22 cellular contexts compared by ENCODE assay signal in genomic region chr1:89365206-89365605, GRCh38. TPM values are rescaled to one million over a fixed set of nuclear protein-coding genes. Genes with fewer than 3 reads are reported as not detected.
"Had no signal": no experiment of that assay in that cellular context is flagged by ENCODE, and none has a peak within 500 bp of the region (broad histone marks: within the 10 kb centered on the region; RNA-seq: fewer than 3 reads in every experiment).

No MANE protein-coding gene starts in this region.

- H3K9me3 ChIP-seq: gastrocnemius medialis, left lung, tibial artery had no signal

- DNase-seq: activated CD4-positive, alpha-beta T cell treated with anti-CD3 and anti-CD28 coated beads for 1 hour; activated effector memory CD4-positive, alpha-beta T cell treated with anti-CD3 and anti-CD28 coated beads, Interleukin-2, amount 50 U/mL, for 16 hours; activated naive CD4-positive, alpha-beta T cell treated with anti-CD3 and anti-CD28 coated beads, Interleukin-2, amount 50 U/mL, for 16 hours; activated T-cell treated with anti-CD3 and anti-CD28 coated beads, Interleukin-2, amount 50 U/mL, for 72 hours; aorta; dermis blood vessel endothelial cell; effector memory CD4-positive, alpha-beta T cell; gastrocnemius medialis; head of caudate nucleus; kidney; left lung; midbrain; nucleus accumbens; stimulated activated CD4-positive, alpha-beta T cell treated with anti-CD3 and anti-CD28 coated beads, Interleukin-2, amount 100 ng/mL, for 24 hours; stimulated activated naive CD8-positive, alpha-beta T cell treated with anti-CD3 and anti-CD28 coated beads, Interleukin-15, Interleukin-2, amounts not matched to agents 100 U/mL and 50 U/mL, for 24 hours; substantia nigra; T-helper 2 cell; tibial artery; WERI-Rb-1 had no signal

- ATAC-seq: activated T-cell treated with anti-CD3 and anti-CD28 coated beads, Interleukin-2, amount 50 U/mL, for 72 hours; gastrocnemius medialis; left lung; stimulated activated naive CD8-positive, alpha-beta T cell treated with anti-CD3 and anti-CD28 coated beads, Interleukin-15, Interleukin-2, amounts not matched to agents 100 U/mL and 50 U/mL, for 24 hours had no signal

- H3K27me3 ChIP-seq: gastrocnemius medialis, left lung, tibial artery had no signal

- H3K36me3 ChIP-seq: gastrocnemius medialis, left lung, tibial artery, WERI-Rb-1 had no signal

- H3K27ac ChIP-seq: gastrocnemius medialis, left lung, tibial artery, WERI-Rb-1 had no signal

- H3K4me3 ChIP-seq: gastrocnemius medialis, left lung, tibial artery had no signal

- H3K4me1 ChIP-seq: gastrocnemius medialis had no signal

RNA-seq across cellular contexts. Expression of gene GBP6, which starts 1.3 kb away (rescaled TPM):
- total RNA-seq: aorta, chondrocyte, gastrocnemius medialis, kidney, lung microvascular endothelial cell, posterior vena cava had no signal
